ENCODE assay signal across 9 cellular contexts in genomic region chr4:38867478-38868054, GRCh38. TPM values are rescaled to one million over a fixed set of nuclear protein-coding genes. Genes with fewer than 3 reads are reported as not detected.
A peak's percentile ranks its signal among the peaks of the same experiment; 100 is the strongest.
DNase-seq lines count a peak whose midpoint lies in the region; ATAC-seq, FAIRE-seq and TF ChIP-seq lines count a peak whose summit lies in the region.
"Had no signal": no experiment of that assay in that cellular context is flagged by ENCODE, and none has a peak within 500 bp of the region (broad histone marks: within the 10 kb centered on the region; RNA-seq: fewer than 3 reads in every experiment).

TSS of gene FAM114A1 (plus strand) at chr4:38867806. CDS start at chr4:38878079, 10,273 bp downstream.

- no peaks in the 10 kb centered on the region for H3K4me1 ChIP-seq in naive thymus-derived CD4-positive, alpha-beta T cell (ENCODE audit: control insufficient read depth in 2 of 2, insufficient read depth in 2 of 2, low read length in 2 of 2)

- peak within 1 kb of the TSS; percentile 68 to 88 (median 81) for H3K4me3 Mint-ChIP-seq in naive thymus-derived CD4-positive, alpha-beta T cell

- peaks cover 11 to 24% (median 21%) of the 10 kb centered on the region in 7 donors for H3K4me1 Mint-ChIP-seq in naive thymus-derived CD4-positive, alpha-beta T cell

- no peaks in the 10 kb centered on the region for H3K9me3 ChIP-seq in naive thymus-derived CD4-positive, alpha-beta T cell (ENCODE audit: control insufficient read depth in 2 of 3, low read length in 3 of 3)

- H3K27ac ChIP-seq in naive thymus-derived CD4-positive, alpha-beta T cell (ENCODE audit: low read depth, low read length) = no peak within 1 kb of the TSS
- H3K27ac ChIP-seq: SK-N-MC had no signal

- H3K27me3 ChIP-seq in naive thymus-derived CD4-positive, alpha-beta T cell (ENCODE audit: control insufficient read depth in 2 of 2, insufficient read depth in 2 of 2, low read length in 2 of 2) = no peaks in the 10 kb centered on the region

- ATAC-seq in HG02798 (IDR thresholded peaks at IDR 0.05; ENCODE audit: poor library complexity, unreplicated experiment) = peak; percentile 91
- peak; percentile 91 for ATAC-seq in naive thymus-derived CD4-positive, alpha-beta T cell

- POLR2A ChIA-PET in naive thymus-derived CD4-positive, alpha-beta T cell (lab: Charles Lee) = no interaction called here

- peak; percentile 94 for DNase-seq in AG08395 (ENCODE audit: low spot score)
- peak; percentile 93 for DNase-seq in GM13977 (ENCODE audit: low spot score)
- DNase-seq in NCI-H2227 treated with DMSO at 0.1 percent for 48 hours (lab: John Stamatoyannopoulos, UW) = peak; percentile 30
- DNase-seq in activated naive CD4-positive, alpha-beta T cell treated with Interleukin-2 at 50 U/mL for 16 hours = peak; percentile 22
- DNase-seq in foreskin fibroblast = peak; percentile 86 to 95
- peak in 3 of 9 donors; percentile 10 to 61 (median 31) for DNase-seq in naive thymus-derived CD4-positive, alpha-beta T cell
- DNase-seq in urothelium cell line (ENCODE audit: low spot score) = peak; percentile 97

- H3K36me3 Mint-ChIP-seq in naive thymus-derived CD4-positive, alpha-beta T cell = peaks cover 0 to 2% (median 0%) of the 10 kb centered on the region in 5 donors

- peak within 1 kb of the TSS in 4 of 9 donors; percentile 8 to 67 (median 30) for H3K27ac Mint-ChIP-seq in naive thymus-derived CD4-positive, alpha-beta T cell

- in situ Hi-C loops in GM13977 (cut with MboI; ENCODE audit: low pct_unique_long_range_greater_than_20kb, low sequenced_read_pairs, unreplicated experiment) = no loop called here

- no peak for TF ChIP-seq CTCF in GM13977 (IDR thresholded peaks at IDR 0.05; ENCODE audit: extremely low read depth, insufficient read depth, missing control alignments)
- TF ChIP-seq CTCF in foreskin fibroblast (IDR thresholded peaks at IDR 0.05; ENCODE audit: low read depth, low read length) = no peak

- H3K9me3 Mint-ChIP-seq in naive thymus-derived CD4-positive, alpha-beta T cell = peaks cover 0 to 5% (median 0%) of the 10 kb centered on the region in 11 donors

- intact Hi-C loops in naive thymus-derived CD4-positive, alpha-beta T cell (cut with micrococcal nuclease) = no loop called here

- FAIRE-seq in urothelium cell line (lab: Jason Lieb, UNC) = peak; percentile 62

- H3K4me3 ChIP-seq in foreskin fibroblast (ENCODE audit: low read depth in 1 of 2, low read length in 2 of 2) = peak within 1 kb of the TSS; percentile 89 to 90
- peak within 1 kb of the TSS; percentile 14 for H3K4me3 ChIP-seq in naive thymus-derived CD4-positive, alpha-beta T cell (ENCODE audit: low read length)
- H3K4me3 ChIP-seq: SK-N-MC had no signal

- no peaks in the 10 kb centered on the region for H3K36me3 ChIP-seq in naive thymus-derived CD4-positive, alpha-beta T cell (ENCODE audit: control insufficient read depth in 2 of 3, insufficient read depth in 3 of 3, low read length in 3 of 3)

- peaks cover 0 to 25% (median 17%) of the 10 kb centered on the region in 5 donors for H3K27me3 Mint-ChIP-seq in naive thymus-derived CD4-positive, alpha-beta T cell

- CTCF ChIA-PET in naive thymus-derived CD4-positive, alpha-beta T cell (lab: Charles Lee) = no interaction called here

RNA-seq across cellular contexts. Expression of gene FAM114A1, which starts in this region (rescaled TPM):
- total RNA-seq in naive thymus-derived CD4-positive, alpha-beta T cell = under 1 TPM in 3 of 5 experiments, not detected in 2; 0.56 to 0.83 (median 0.64) TPM
- polyA plus RNA-seq in naive thymus-derived CD4-positive, alpha-beta T cell = not detected

Comparison
In these comparisons a context has a peak if more than half of its experiments do, and no peak if none do; other contexts are left out.
1. Peak in ATAC-seq and H3K4me3 ChIP-seq in naive thymus-derived CD4-positive, alpha-beta T cell; RNA of the gene not detected or under 1 TPM.